ENCODE assay signal across 1 cellular context in the genomic region with DNA sequence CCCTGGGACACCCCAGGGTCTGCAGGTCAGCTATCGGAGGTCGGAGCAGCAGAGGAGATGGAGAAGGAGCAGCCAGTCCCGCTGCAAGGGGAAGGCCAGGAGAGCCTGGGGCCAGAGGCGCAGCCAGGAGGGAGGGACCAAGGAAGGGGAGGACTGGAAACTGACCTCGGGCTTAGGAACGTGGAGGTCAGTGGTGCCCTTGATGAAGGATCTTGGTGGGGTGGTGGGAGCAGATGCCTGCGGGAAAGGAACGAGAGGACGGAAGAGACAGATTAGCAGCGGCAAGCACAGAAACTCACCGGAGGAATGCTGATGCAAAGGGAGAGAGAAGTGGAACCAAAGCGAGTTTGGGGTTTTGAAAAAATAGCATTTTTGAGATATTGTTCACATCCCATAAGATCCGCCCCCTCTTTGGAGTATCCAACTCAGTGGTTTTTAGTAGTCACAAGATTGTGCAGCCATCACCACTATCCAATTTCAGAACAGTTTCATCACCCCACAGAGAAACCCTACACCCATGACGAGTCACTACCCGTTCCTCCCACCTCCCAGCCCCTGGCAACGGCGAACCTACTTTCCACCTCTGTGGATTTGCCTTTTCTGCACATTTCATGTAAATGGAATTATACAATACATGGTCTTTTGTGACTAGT.
TF ChIP-seq lines count a peak whose summit lies in the region.

No MANE protein-coding gene starts in this region.

TF ChIP-seq in K562, 482 proteins besides CTCF, POLR2A, EP300 and RAD21 (continued from another document and continues in another):
- TF ChIP-seq EGR1 (conservative IDR thresholded peaks at IDR 0.05) (peak; percentile 71), KLF16 (IDR thresholded peaks at IDR 0.05) (no peak), MECOM (CRISPR knock-in tag; IDR thresholded peaks at IDR 0.05) (0 out of 2 replicates have a peak, but pooled peaks have one; percentile 13), ZNF436 (CRISPR knock-in tag; IDR thresholded peaks at IDR 0.05) (no peak), TARDBP (IDR thresholded peaks at IDR 0.05) (no peak), SPI1 (IDR thresholded peaks at IDR 0.05; ENCODE audit: borderline replicate concordance, low read depth, low read length) (no peak), TEAD1 (CRISPR knock-in tag; IDR thresholded peaks at IDR 0.05) (peak in 1 of 2 experiments; percentile 32; a peak in 1 of 4 replicates), HCFC1 (IDR thresholded peaks at IDR 0.05; ENCODE audit: low read depth, low read length) (no peak), CREB3L1 (IDR thresholded peaks at IDR 0.05; ENCODE audit: borderline replicate concordance, low read depth) (no peak), ZNF766 (CRISPR knock-in tag; conservative IDR thresholded peaks at IDR 0.05) (0 out of 2 replicates have a peak, but pooled peaks have one; percentile 58), SMARCA4 (IDR thresholded peaks at IDR 0.05) (peak; percentile 61), RNF2 (IDR thresholded peaks at IDR 0.05) (peak; percentile 72; the same call in 1 of the 2 replicates), CHAMP1 (IDR thresholded peaks at IDR 0.05) (no peak), MTA2 (IDR thresholded peaks at IDR 0.05; ENCODE audit: low read depth) (no peak; the same call in 1 of the 2 replicates), MEF2D (tag; conservative IDR thresholded peaks at IDR 0.05; ENCODE audit: low read depth) (peak; percentile 59; the same call in 1 of the 2 replicates), ZNF263 (CRISPR knock-in tag; IDR thresholded peaks at IDR 0.05; ENCODE audit: borderline replicate concordance) (no peak), PRDM10 (IDR thresholded peaks at IDR 0.05; ENCODE audit: partially characterized antibody) (peak; percentile 59), SRSF9 (IDR thresholded peaks at IDR 0.05; ENCODE audit: borderline replicate concordance, low read depth, low read length) (no peak), CEBPG (CRISPR knock-in tag; IDR thresholded peaks at IDR 0.05) (peak; percentile 92), CEBPG (tag; conservative IDR thresholded peaks at IDR 0.05 in 1 of 2, IDR thresholded peaks at IDR 0.05 in 1 of 2) (peak; percentile 84 to 96), DPF2 (IDR thresholded peaks at IDR 0.05) (peak; percentile 43; the same call in 1 of the 2 replicates), ATF7 (IDR thresholded peaks at IDR 0.05) (peak; percentile 90), NR2C1 (IDR thresholded peaks at IDR 0.05) (peak; percentile 51; the same call in 1 of the 2 replicates), NR2C1 (tag; IDR thresholded peaks at IDR 0.05) (peak; percentile 56), HNRNPUL1 (IDR thresholded peaks at IDR 0.05; ENCODE audit: low read length) (no peak), ZBTB49 (CRISPR knock-in tag; IDR thresholded peaks at IDR 0.05; ENCODE audit: borderline replicate concordance) (no peak), SREBF1 (IDR thresholded peaks at IDR 0.05; ENCODE audit: borderline replicate concordance, low read depth, low read length) (no peak), FOXP1 (CRISPR knock-in tag; IDR thresholded peaks at IDR 0.05) (no peak), RFX1 (IDR thresholded peaks at IDR 0.05) (peak; percentile 76), HDAC6 (IDR thresholded peaks at IDR 0.05; ENCODE audit: low read depth, low read length) (no peak), NR1H2 (CRISPR knock-in tag; IDR thresholded peaks at IDR 0.05) (no peak), ARID1B (IDR thresholded peaks at IDR 0.05) (peak; percentile 65; the same call in 1 of the 2 replicates), ZNF184 (CRISPR knock-in tag; IDR thresholded peaks at IDR 0.05) (no peak), PTTG1 (tag; IDR thresholded peaks at IDR 0.05; ENCODE audit: low read depth) (no peak; the same call in 1 of the 2 replicates), CGGBP1 (CRISPR knock-in tag; IDR thresholded peaks at IDR 0.05) (no peak), SRSF1 (IDR thresholded peaks at IDR 0.05; ENCODE audit: low read depth, low read length) (no peak), GTF2B (IDR thresholded peaks at IDR 0.05; ENCODE audit: extremely low read depth, insufficient read length) (no peak), NRF1 (conservative IDR thresholded peaks at IDR 0.05 in 1 of 2, IDR thresholded peaks at IDR 0.05 in 1 of 2) (peak; percentile 10 to 29; a peak in 2 of 4 replicates)
- TF ChIP-seq, protein P1, sequence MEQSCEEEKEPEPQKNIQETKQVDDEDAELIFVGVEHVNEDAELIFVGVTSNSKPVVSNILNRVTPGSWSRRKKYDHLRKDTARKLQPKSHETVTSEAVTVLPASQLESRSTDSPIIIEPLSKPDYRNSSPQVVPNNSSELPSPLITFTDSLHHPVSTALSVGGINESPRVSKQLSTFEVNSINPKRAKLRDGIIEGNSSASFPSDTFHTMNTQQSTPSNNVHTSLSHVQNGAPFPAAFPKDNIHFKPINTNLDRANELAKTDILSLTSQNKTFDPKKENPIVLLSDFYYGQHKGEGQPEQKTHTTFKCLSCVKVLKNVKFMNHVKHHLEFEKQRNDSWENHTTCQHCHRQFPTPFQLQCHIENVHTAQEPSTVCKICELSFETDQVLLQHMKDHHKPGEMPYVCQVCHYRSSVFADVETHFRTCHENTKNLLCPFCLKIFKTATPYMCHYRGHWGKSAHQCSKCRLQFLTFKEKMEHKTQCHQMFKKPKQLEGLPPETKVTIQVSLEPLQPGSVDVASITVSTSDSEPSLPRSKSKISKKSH (CRISPR knock-in tag; IDR thresholded peaks at IDR 0.05): no peak
- TF ChIP-seq, protein P2, sequence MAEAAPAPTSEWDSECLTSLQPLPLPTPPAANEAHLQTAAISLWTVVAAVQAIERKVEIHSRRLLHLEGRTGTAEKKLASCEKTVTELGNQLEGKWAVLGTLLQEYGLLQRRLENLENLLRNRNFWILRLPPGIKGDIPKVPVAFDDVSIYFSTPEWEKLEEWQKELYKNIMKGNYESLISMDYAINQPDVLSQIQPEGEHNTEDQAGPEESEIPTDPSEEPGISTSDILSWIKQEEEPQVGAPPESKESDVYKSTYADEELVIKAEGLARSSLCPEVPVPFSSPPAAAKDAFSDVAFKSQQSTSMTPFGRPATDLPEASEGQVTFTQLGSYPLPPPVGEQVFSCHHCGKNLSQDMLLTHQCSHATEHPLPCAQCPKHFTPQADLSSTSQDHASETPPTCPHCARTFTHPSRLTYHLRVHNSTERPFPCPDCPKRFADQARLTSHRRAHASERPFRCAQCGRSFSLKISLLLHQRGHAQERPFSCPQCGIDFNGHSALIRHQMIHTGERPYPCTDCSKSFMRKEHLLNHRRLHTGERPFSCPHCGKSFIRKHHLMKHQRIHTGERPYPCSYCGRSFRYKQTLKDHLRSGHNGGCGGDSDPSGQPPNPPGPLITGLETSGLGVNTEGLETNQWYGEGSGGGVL (CRISPR knock-in tag; IDR thresholded peaks at IDR 0.05): no peak
- TF ChIP-seq, protein P3, sequence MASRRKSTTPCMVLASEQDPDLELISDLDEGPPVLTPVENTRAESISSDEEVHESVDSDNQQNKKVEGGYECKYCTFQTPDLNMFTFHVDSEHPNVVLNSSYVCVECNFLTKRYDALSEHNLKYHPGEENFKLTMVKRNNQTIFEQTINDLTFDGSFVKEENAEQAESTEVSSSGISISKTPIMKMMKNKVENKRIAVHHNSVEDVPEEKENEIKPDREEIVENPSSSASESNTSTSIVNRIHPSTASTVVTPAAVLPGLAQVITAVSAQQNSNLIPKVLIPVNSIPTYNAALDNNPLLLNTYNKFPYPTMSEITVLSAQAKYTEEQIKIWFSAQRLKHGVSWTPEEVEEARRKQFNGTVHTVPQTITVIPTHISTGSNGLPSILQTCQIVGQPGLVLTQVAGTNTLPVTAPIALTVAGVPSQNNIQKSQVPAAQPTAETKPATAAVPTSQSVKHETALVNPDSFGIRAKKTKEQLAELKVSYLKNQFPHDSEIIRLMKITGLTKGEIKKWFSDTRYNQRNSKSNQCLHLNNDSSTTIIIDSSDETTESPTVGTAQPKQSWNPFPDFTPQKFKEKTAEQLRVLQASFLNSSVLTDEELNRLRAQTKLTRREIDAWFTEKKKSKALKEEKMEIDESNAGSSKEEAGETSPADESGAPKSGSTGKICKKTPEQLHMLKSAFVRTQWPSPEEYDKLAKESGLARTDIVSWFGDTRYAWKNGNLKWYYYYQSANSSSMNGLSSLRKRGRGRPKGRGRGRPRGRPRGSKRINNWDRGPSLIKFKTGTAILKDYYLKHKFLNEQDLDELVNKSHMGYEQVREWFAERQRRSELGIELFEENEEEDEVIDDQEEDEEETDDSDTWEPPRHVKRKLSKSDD (conservative IDR thresholded peaks at IDR 0.05; ENCODE audit: low read length): no peak
